ENCODE assay signal across 16 cellular contexts in genomic region chr17:77926967-77927366, GRCh38.
"Had no signal": no experiment of that assay in that cellular context is flagged by ENCODE, and none has a peak within 500 bp of the region (broad histone marks: within the 10 kb centered on the region; RNA-seq: fewer than 3 reads in every experiment).

No MANE protein-coding gene starts in this region.

- FAIRE-seq: endometrium had no signal

- H3K4me3 ChIP-seq: lower lobe of right lung, thyroid gland had no signal

- H3K4me1 ChIP-seq: lower lobe of right lung had no signal

- H3K9me3 Mint-ChIP-seq: activated CD4-positive, alpha-beta memory T cell treated with anti-CD3 and anti-CD28 coated beads for 36 hours; activated naive CD4-positive, alpha-beta T cell treated with anti-CD3 and anti-CD28 coated beads, Interleukin-2, amount 10 ng/mL, durations not matched to agents 7 days and 5 days; activated naive CD8-positive, alpha-beta T cell treated with anti-CD3 and anti-CD28 coated beads, Interleukin-2, amount 50 U/mL, for 24 hours; natural killer cell had no signal

- H3K27ac Mint-ChIP-seq: activated CD4-positive, alpha-beta memory T cell treated with anti-CD3 and anti-CD28 coated beads for 36 hours; activated CD8-positive, alpha-beta memory T cell treated with anti-CD3 and anti-CD28 coated beads, Interleukin-2, amount 10 ng/mL, durations not matched to agents 7 days and 5 days; activated naive CD4-positive, alpha-beta T cell treated with anti-CD3 and anti-CD28 coated beads, Interleukin-2, amount 10 ng/mL, durations not matched to agents 7 days and 5 days; activated naive CD8-positive, alpha-beta T cell treated with anti-CD3 and anti-CD28 coated beads, Interleukin-2, amount 50 U/mL, for 24 hours; natural killer cell had no signal

- ATAC-seq: activated CD8-positive, alpha-beta memory T cell treated with anti-CD3 and anti-CD28 coated beads, Interleukin-2, amount 10 ng/mL, durations not matched to agents 7 days and 5 days; activated naive CD8-positive, alpha-beta T cell treated with anti-CD3 and anti-CD28 coated beads, Interleukin-2, amount 50 U/mL, for 24 hours; left colon; lower lobe of right lung; natural killer cell had no signal

- H3K36me3 ChIP-seq: brain microvascular endothelial cell, lower lobe of right lung, thyroid gland, WERI-Rb-1 had no signal

- H3K9me3 ChIP-seq: lower lobe of right lung, thyroid gland had no signal

- H3K27me3 Mint-ChIP-seq: activated CD4-positive, alpha-beta memory T cell treated with anti-CD3 and anti-CD28 coated beads for 36 hours; activated naive CD8-positive, alpha-beta T cell treated with anti-CD3 and anti-CD28 coated beads, Interleukin-2, amount 50 U/mL, for 24 hours had no signal

- H3K4me3 Mint-ChIP-seq: activated CD4-positive, alpha-beta memory T cell treated with anti-CD3 and anti-CD28 coated beads for 36 hours; activated CD8-positive, alpha-beta memory T cell treated with anti-CD3 and anti-CD28 coated beads, Interleukin-2, amount 10 ng/mL, durations not matched to agents 7 days and 5 days; activated naive CD4-positive, alpha-beta T cell treated with anti-CD3 and anti-CD28 coated beads, Interleukin-2, amount 10 ng/mL, durations not matched to agents 7 days and 5 days; activated naive CD8-positive, alpha-beta T cell treated with anti-CD3 and anti-CD28 coated beads, Interleukin-2, amount 50 U/mL, for 24 hours; natural killer cell had no signal

- DNase-seq: activated CD4-positive, alpha-beta memory T cell treated with anti-CD3 and anti-CD28 coated beads for 36 hours; activated CD8-positive, alpha-beta memory T cell treated with anti-CD3 and anti-CD28 coated beads, Interleukin-2, amount 10 ng/mL, durations not matched to agents 7 days and 5 days; activated naive CD4-positive, alpha-beta T cell treated with anti-CD3 and anti-CD28 coated beads, Interleukin-2, amount 10 ng/mL, durations not matched to agents 7 days and 5 days; activated naive CD8-positive, alpha-beta T cell treated with anti-CD3 and anti-CD28 coated beads, Interleukin-2, amount 50 U/mL, for 24 hours; activated T-cell treated with anti-CD3 and anti-CD28 coated beads, Interleukin-2, amount 50 U/mL, for 1 hour; brain microvascular endothelial cell; cortex of kidney; foreskin melanocyte; left colon; lower lobe of right lung; natural killer cell; nucleus accumbens; stimulated activated naive CD4-positive, alpha-beta T cell; thyroid gland; WERI-Rb-1 had no signal

- H3K27me3 ChIP-seq: thyroid gland had no signal

- H3K27ac ChIP-seq: brain microvascular endothelial cell, lower lobe of right lung, thyroid gland, WERI-Rb-1 had no signal

- H3K36me3 Mint-ChIP-seq: activated CD4-positive, alpha-beta memory T cell treated with anti-CD3 and anti-CD28 coated beads for 36 hours; activated CD8-positive, alpha-beta memory T cell treated with anti-CD3 and anti-CD28 coated beads, Interleukin-2, amount 10 ng/mL, durations not matched to agents 7 days and 5 days; activated naive CD4-positive, alpha-beta T cell treated with anti-CD3 and anti-CD28 coated beads, Interleukin-2, amount 10 ng/mL, durations not matched to agents 7 days and 5 days; natural killer cell had no signal
